In the genomic region with DNA sequence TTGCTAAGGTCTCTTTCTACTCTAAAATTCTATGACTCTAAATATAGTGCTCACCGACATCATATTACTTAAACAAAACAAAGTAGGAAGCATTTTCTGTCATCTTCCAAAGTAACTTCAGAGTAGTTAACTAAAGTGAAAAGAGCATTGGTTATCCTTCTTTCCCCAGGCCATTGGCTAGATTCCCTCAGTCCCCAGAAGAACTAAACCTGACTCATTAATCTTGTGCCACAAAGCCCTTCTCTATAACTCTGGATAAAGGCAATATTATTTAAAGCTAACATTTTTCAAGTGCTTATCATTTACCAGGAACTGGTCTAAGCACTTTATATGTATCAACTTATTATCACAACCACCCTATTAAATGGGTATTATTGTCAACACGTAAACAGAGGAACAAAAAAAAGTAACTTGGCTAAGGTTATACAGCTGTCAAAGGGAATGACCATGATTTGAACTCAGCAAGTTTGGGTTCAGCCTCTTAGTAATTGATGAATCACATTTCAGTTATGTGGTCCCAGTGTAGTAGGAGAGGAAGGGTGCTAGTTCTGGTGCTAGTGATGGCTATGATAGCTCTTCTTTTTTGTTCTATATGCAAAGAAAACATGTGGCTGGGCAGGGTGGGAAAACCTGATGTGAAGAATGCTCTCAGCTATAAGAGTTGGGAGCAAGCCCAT, we compare ENCODE assay signal across 20 cellular contexts.
DNase-seq lines count a peak whose midpoint lies in the region; ATAC-seq and TF ChIP-seq lines count a peak whose summit lies in the region.
"Had no signal": no experiment of that assay in that cellular context is flagged by ENCODE, and none has a peak within 500 bp of the region (broad histone marks: within the 10 kb centered on the region; RNA-seq: fewer than 3 reads in every experiment).

No MANE protein-coding gene starts in this region.

- peaks cover 7% of the 10 kb centered on the region for H3K27me3 Mint-ChIP-seq in activated T-cell treated with anti-CD3 and anti-CD28 coated beads, Interleukin-2, amount 50 U/mL, for 24 hours
- H3K27me3 Mint-ChIP-seq: activated naive CD4-positive, alpha-beta T cell treated with anti-CD3 and anti-CD28 coated beads, Interleukin-2, amount 10 ng/mL, durations not matched to agents 7 days and 5 days; dendritic cell treated with granulocyte-macrophage colony-stimulating factor and Interleukin-4, amounts not matched to agents 40 ng/mL and 50 ng/mL, for 4 days had no signal

- H3K9ac ChIP-seq in GM23248, result no peak overlapping the region

- H3K27ac ChIP-seq in GM23248 (no peak overlapping the region), RWPE1 (no peak overlapping the region), epithelial cell of prostate (no peak overlapping the region), body of pancreas (no peak overlapping the region)
- H3K27ac ChIP-seq: pancreas, vagina, VCaP had no signal

- 58 to 61% methylated on average over 2 of the region's 2 CpGs for WGBS in GM23248 (ENCODE audit: low coverage in 1 of 2, low lambda C conversion rate in 2 of 2, missing lambda C conversion rate in 2 of 2), 2 experiments
- 63 to 71% methylated on average over 2 of the region's 2 CpGs for WGBS in body of pancreas, 2 donors

- no peaks in the 10 kb centered on the region for H3K4me1 ChIP-seq in GM23248 (ENCODE audit: insufficient read depth)
- peaks cover 3% of the 10 kb centered on the region for H3K4me1 ChIP-seq in body of pancreas
- H3K4me1 ChIP-seq: pancreas, vagina had no signal

- POLR2A ChIA-PET in RWPE1 (lab: Yijun Ruan, JAX; ENCODE audit: low non-redundant PET), result no interaction called here

- TF ChIP-seq CTCF in RWPE1 (conservative IDR thresholded peaks at IDR 0.05; ENCODE audit: low read depth) (no peak), body of pancreas (IDR thresholded peaks at IDR 0.05) (no peak)

- H2AFZ ChIP-seq in GM23248, result no peak overlapping the region

- peak; percentile 8 for DNase-seq in GM23248
- peak; percentile 43 for DNase-seq in RWPE1 (ENCODE audit: low spot score)
- peak; percentile 8 for DNase-seq in epithelial cell of prostate (ENCODE audit: low read depth, low spot score)
- DNase-seq in skeletal muscle cell (ENCODE audit: low read depth), result peak; percentile 16
- DNase-seq in activated T-cell treated with anti-CD3 and anti-CD28 coated beads, Interleukin-2, amount 50 U/mL, for 1 hour, result no peak
- no peak for DNase-seq in activated T-cell treated with anti-CD3 and anti-CD28 coated beads, Interleukin-2, amount 50 U/mL, for 24 hours
- DNase-seq in body of pancreas, result no peak
- DNase-seq: activated CD4-positive, alpha-beta T cell treated with anti-CD3 and anti-CD28 coated beads, Interleukin-2, amount 50 U/mL, for 4 hours; activated naive CD4-positive, alpha-beta T cell treated with anti-CD3 and anti-CD28 coated beads, Interleukin-2, amount 10 ng/mL, durations not matched to agents 7 days and 5 days; immature natural killer cell; NCI-H748 treated with DMSO at 0.1 percent for 48 hours; pancreas; RPMI8226; stimulated activated CD4-positive, alpha-beta T cell treated with anti-CD3 and anti-CD28 coated beads, Interleukin-4, amount 100 ng/mL, for 1 hour had no signal

- H3K9me3 ChIP-seq in GM23248 (ENCODE audit: low read depth) (no peaks in the 10 kb centered on the region), body of pancreas (no peaks in the 10 kb centered on the region)
- H3K9me3 ChIP-seq: pancreas, vagina had no signal

- CTCF ChIA-PET in RWPE1 (lab: Yijun Ruan, JAX), result interaction anchor here (0.6 to 1.7 kb wide), 9 partner anchors 10 to 1158 kb away, joined by 3 to 15 read pairs (median 3); no protein-coding TSS in a partner anchor

- H3K27ac Mint-ChIP-seq in activated T-cell treated with anti-CD3 and anti-CD28 coated beads, Interleukin-2, amount 50 U/mL, for 24 hours, result no peak overlapping the region
- H3K27ac Mint-ChIP-seq: activated naive CD4-positive, alpha-beta T cell treated with anti-CD3 and anti-CD28 coated beads, Interleukin-2, amount 10 ng/mL, durations not matched to agents 7 days and 5 days; B cell; brain; dendritic cell treated with granulocyte-macrophage colony-stimulating factor and Interleukin-4, amounts not matched to agents 40 ng/mL and 50 ng/mL, for 4 days; immature natural killer cell had no signal

- no peaks in the 10 kb centered on the region for H3F3A ChIP-seq in GM23248 (ENCODE audit: insufficient read depth)

- intact Hi-C loops in body of pancreas (cut with DNase I), result no loop called here

- no peaks in the 10 kb centered on the region for H3K4me1 Mint-ChIP-seq in activated T-cell treated with anti-CD3 and anti-CD28 coated beads, Interleukin-2, amount 50 U/mL, for 24 hours (ENCODE audit: low read depth)
- H3K4me1 Mint-ChIP-seq: activated naive CD4-positive, alpha-beta T cell treated with anti-CD3 and anti-CD28 coated beads, Interleukin-2, amount 10 ng/mL, durations not matched to agents 7 days and 5 days; B cell; immature natural killer cell had no signal

- H3K4me3 ChIP-seq in GM23248 (no peak overlapping the region), skeletal muscle cell (ENCODE audit: low read depth, low read length) (no peak overlapping the region), body of pancreas (no peak overlapping the region)
- H3K4me3 ChIP-seq: lung, pancreas, vagina had no signal

- H3K9me2 ChIP-seq in GM23248 (ENCODE audit: insufficient read depth), result no peaks in the 10 kb centered on the region

- no peaks in the 10 kb centered on the region for H3K9me3 Mint-ChIP-seq in activated T-cell treated with anti-CD3 and anti-CD28 coated beads, Interleukin-2, amount 50 U/mL, for 24 hours
- H3K9me3 Mint-ChIP-seq: activated naive CD4-positive, alpha-beta T cell treated with anti-CD3 and anti-CD28 coated beads, Interleukin-2, amount 10 ng/mL, durations not matched to agents 7 days and 5 days; brain; dendritic cell treated with granulocyte-macrophage colony-stimulating factor and Interleukin-4, amounts not matched to agents 40 ng/mL and 50 ng/mL, for 4 days had no signal

- ATAC-seq in body of pancreas, result no peak

- no peak overlapping the region for H3K4me2 ChIP-seq in GM23248 (ENCODE audit: unreplicated experiment)

- no peak overlapping the region for H3K4me3 Mint-ChIP-seq in activated T-cell treated with anti-CD3 and anti-CD28 coated beads, Interleukin-2, amount 50 U/mL, for 24 hours
- H3K4me3 Mint-ChIP-seq: activated naive CD4-positive, alpha-beta T cell treated with anti-CD3 and anti-CD28 coated beads, Interleukin-2, amount 10 ng/mL, durations not matched to agents 7 days and 5 days; B cell; brain; dendritic cell treated with granulocyte-macrophage colony-stimulating factor and Interleukin-4, amounts not matched to agents 40 ng/mL and 50 ng/mL, for 4 days; immature natural killer cell had no signal

- in situ Hi-C loops in GM23248 (cut with MboI), result no loop called here

- no peaks in the 10 kb centered on the region for H3K36me3 Mint-ChIP-seq in activated T-cell treated with anti-CD3 and anti-CD28 coated beads, Interleukin-2, amount 50 U/mL, for 24 hours (ENCODE audit: low read depth)
- H3K36me3 Mint-ChIP-seq: activated naive CD4-positive, alpha-beta T cell treated with anti-CD3 and anti-CD28 coated beads, Interleukin-2, amount 10 ng/mL, durations not matched to agents 7 days and 5 days; brain; immature natural killer cell had no signal

- H3K27me3 ChIP-seq in GM23248 (replicated peaks; ENCODE audit: insufficient read depth) (no peaks in the 10 kb centered on the region), body of pancreas (no peaks in the 10 kb centered on the region)
- H3K27me3 ChIP-seq: pancreas, vagina had no signal

- H3K36me3 ChIP-seq in GM23248 (ENCODE audit: low read depth) (no peaks in the 10 kb centered on the region), body of pancreas (replicated peaks in 1 of 2; ENCODE audit: insufficient read depth in 1 of 2, low read depth in 2 of 2) (no peaks in the 10 kb centered on the region)
- H3K36me3 ChIP-seq: pancreas, vagina had no signal

- no peaks in the 10 kb centered on the region for H3K79me2 ChIP-seq in GM23248 (ENCODE audit: insufficient read depth)

- H4K20me1 ChIP-seq in GM23248 (ENCODE audit: insufficient read depth), result no peaks in the 10 kb centered on the region

- no peak for TF ChIP-seq POLR2A in body of pancreas (IDR thresholded peaks at IDR 0.05)

Comparison
In these comparisons a context has a peak if more than half of its experiments do, and no peak if none do; other contexts are left out.
1. DNase-seq: peak in GM23248 (single experiment), RWPE1 (single experiment), epithelial cell of prostate (single experiment) and skeletal muscle cell (single experiment); none in activated T-cell treated with anti-CD3 and anti-CD28 coated beads, Interleukin-2, amount 50 U/mL, for 1 hour (single experiment), activated T-cell treated with anti-CD3 and anti-CD28 coated beads, Interleukin-2, amount 50 U/mL, for 24 hours (single experiment) and body of pancreas (0 of 4).